Comparison of ENCODE assay signal across 23 cellular contexts in genomic region chr4:44025376-44026020, GRCh38.
"Had no signal": no experiment of that assay in that cellular context is flagged by ENCODE, and none has a peak within 500 bp of the region (broad histone marks: within the 10 kb centered on the region; RNA-seq: fewer than 3 reads in every experiment).

No MANE protein-coding gene starts in this region.

- ATAC-seq: left lung; naive thymus-derived CD8-positive, alpha-beta T cell; stimulated activated effector memory CD8-positive, alpha-beta T cell treated with anti-CD3 and anti-CD28 coated beads, Interleukin-12 subunit alpha, Interleukin-12 subunit beta, amount 100 ng/mL, for 72 hours; stimulated activated naive CD8-positive, alpha-beta T cell treated with anti-CD3 and anti-CD28 coated beads, Interleukin-15, Interleukin-2, amounts not matched to agents 100 U/mL and 50 U/mL, for 24 hours had no signal

- H3K9ac ChIP-seq: parathyroid adenoma had no signal

- H3K36me3 ChIP-seq: esophagus muscularis mucosa, left lung, neutrophil, right atrium auricular region, sigmoid colon, thoracic aorta, tibial nerve, upper lobe of left lung had no signal

- DNase-seq: central memory CD4-positive, alpha-beta T cell; effector memory CD4-positive, alpha-beta T cell; foreskin melanocyte; head of caudate nucleus; kidney; left lung; mammary epithelial cell; mesendoderm; naive thymus-derived CD8-positive, alpha-beta T cell; sigmoid colon; stimulated activated CD4-positive, alpha-beta T cell treated with anti-CD3 and anti-CD28 coated beads, Interleukin-2, amount 100 ng/mL, for 24 hours; stimulated activated CD4-positive, alpha-beta T cell treated with anti-CD3 and anti-CD28 coated beads, Interleukin-4, amount 100 ng/mL, for 24 hours; stimulated activated naive CD8-positive, alpha-beta T cell treated with anti-CD3 and anti-CD28 coated beads, Interleukin-15, Interleukin-2, amounts not matched to agents 100 U/mL and 50 U/mL, for 24 hours; upper lobe of left lung had no signal

- H3K9me3 ChIP-seq: esophagus muscularis mucosa, neutrophil, right atrium auricular region, thoracic aorta, tibial nerve had no signal

- H3K4me3 Mint-ChIP-seq: naive thymus-derived CD8-positive, alpha-beta T cell; stimulated activated effector memory CD8-positive, alpha-beta T cell treated with anti-CD3 and anti-CD28 coated beads, Interleukin-12 subunit alpha, Interleukin-12 subunit beta, amount 100 ng/mL, for 72 hours had no signal

- H3K27me3 Mint-ChIP-seq: naive thymus-derived CD8-positive, alpha-beta T cell; progenitor cell of endocrine pancreas had no signal

- H3K4me3 ChIP-seq: esophagus muscularis mucosa, hepatocyte, left lung, right atrium auricular region, sigmoid colon, thoracic aorta, tibial nerve, upper lobe of left lung had no signal

- H3K27ac ChIP-seq: esophagus muscularis mucosa, hepatocyte, left lung, neutrophil, parathyroid adenoma, right atrium auricular region, sigmoid colon, thoracic aorta, tibial nerve, upper lobe of left lung had no signal

- H3K36me3 Mint-ChIP-seq: naive thymus-derived CD8-positive, alpha-beta T cell; stimulated activated effector memory CD8-positive, alpha-beta T cell treated with anti-CD3 and anti-CD28 coated beads, Interleukin-12 subunit alpha, Interleukin-12 subunit beta, amount 100 ng/mL, for 72 hours had no signal

- H3K4me1 ChIP-seq: esophagus muscularis mucosa, left lung, parathyroid adenoma, right atrium auricular region, sigmoid colon, tibial nerve, upper lobe of left lung had no signal

- H3K27ac Mint-ChIP-seq: naive thymus-derived CD8-positive, alpha-beta T cell; progenitor cell of endocrine pancreas; stimulated activated effector memory CD8-positive, alpha-beta T cell treated with anti-CD3 and anti-CD28 coated beads, Interleukin-12 subunit alpha, Interleukin-12 subunit beta, amount 100 ng/mL, for 72 hours had no signal

- H3K4me1 Mint-ChIP-seq: naive thymus-derived CD8-positive, alpha-beta T cell; stimulated activated effector memory CD8-positive, alpha-beta T cell treated with anti-CD3 and anti-CD28 coated beads, Interleukin-12 subunit alpha, Interleukin-12 subunit beta, amount 100 ng/mL, for 72 hours had no signal

- H3K27me3 ChIP-seq: esophagus muscularis mucosa, hepatocyte, left lung, neutrophil, right atrium auricular region, sigmoid colon, tibial nerve, upper lobe of left lung had no signal
